ENCODE assay signal across 9 cellular contexts in the genomic region with DNA sequence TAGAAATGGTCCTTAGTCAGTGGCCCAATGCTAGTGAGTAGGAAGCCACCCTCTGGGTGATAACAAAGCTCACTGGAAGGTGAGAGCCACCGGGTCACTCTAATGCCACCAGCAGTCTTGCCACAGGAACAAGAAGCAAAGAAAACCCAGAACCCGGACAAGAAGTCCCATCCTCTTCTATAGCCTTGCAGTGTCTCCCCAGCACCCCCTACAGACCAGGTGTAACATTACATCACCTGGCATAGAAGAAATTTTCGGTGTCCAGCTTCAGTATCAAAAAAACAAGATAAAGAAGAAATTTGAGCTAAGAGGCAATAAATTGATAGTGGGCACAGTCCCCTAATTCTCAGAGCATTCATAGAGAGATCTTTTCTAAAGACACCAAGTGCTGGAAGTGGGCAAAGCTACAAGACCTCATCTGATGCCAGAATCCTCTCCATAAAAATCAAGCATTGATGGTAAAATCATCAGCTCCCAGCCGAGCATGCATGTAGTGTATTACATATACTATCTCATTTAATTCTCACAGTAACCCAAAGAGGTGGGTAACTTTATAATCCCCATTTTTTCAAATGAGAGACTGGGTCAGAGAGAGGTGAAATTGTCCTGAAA.
A peak's percentile ranks its signal among the peaks of the same experiment; 100 is the strongest.
DNase-seq lines count a peak whose midpoint lies in the region; ATAC-seq and FAIRE-seq lines count a peak whose summit lies in the region.
"Had no signal": no experiment of that assay in that cellular context is flagged by ENCODE, and none has a peak within 500 bp of the region (broad histone marks: within the 10 kb centered on the region; RNA-seq: fewer than 3 reads in every experiment).

No MANE protein-coding gene starts in this region.

- H3K27me3 ChIP-seq in small intestine (ENCODE audit: control insufficient read depth in 2 of 2, insufficient read depth in 2 of 2, low read length in 2 of 2): peaks cover 0 to 2% of the 10 kb centered on the region in 2 donors
- H3K27me3 ChIP-seq: SJSA1 had no signal

- intact Hi-C loops in sciatic nerve (cut with DNase I): no loop called here

- no peak for FAIRE-seq in small intestine (lab: Jason Lieb, UNC)

- no peak overlapping the region for H3K27ac ChIP-seq in small intestine (ENCODE audit: low read depth in 1 of 2, low read length in 1 of 2)
- H3K27ac ChIP-seq: SJSA1 had no signal

- DNase-seq in activated naive CD4-positive, alpha-beta T cell treated with Interleukin-2 at 50 U/mL for 16 hours: peak; percentile 13
- DNase-seq in activated naive CD4-positive, alpha-beta T cell (lab: John Stamatoyannopoulos, UW): no peak
- peak; percentile 53 for DNase-seq in NAMALWA (ENCODE audit: low spot score)
- peak; percentile 37 for DNase-seq in ecto neural progenitor cell (ENCODE audit: low spot score)
- peak; percentile 12 for DNase-seq in small intestine
- no peak for DNase-seq in islet precursor cell
- DNase-seq in pons (ENCODE audit: low spot score): no peak
- DNase-seq in sciatic nerve (ENCODE audit: low spot score): no peak

- H3K9me3 ChIP-seq in small intestine (ENCODE audit: control insufficient read depth, low read depth): no peaks in the 10 kb centered on the region
- H3K9me3 ChIP-seq: SJSA1 had no signal

- no peaks in the 10 kb centered on the region for H3K4me1 ChIP-seq in small intestine (ENCODE audit: control insufficient read depth in 2 of 2, insufficient read depth in 1 of 2, low read depth in 1 of 2, low read length in 1 of 2)
- H3K4me1 ChIP-seq: SJSA1 had no signal

- no peaks in the 10 kb centered on the region for H3K36me3 ChIP-seq in small intestine (ENCODE audit: control insufficient read depth in 2 of 2, insufficient read depth in 2 of 2, low read length in 2 of 2)
- H3K36me3 ChIP-seq: SJSA1 had no signal

- ATAC-seq in sciatic nerve: no peak

- WGBS in small intestine, 3 donors: 27 to 42% (median 30%) methylated on average over 4 of the region's 4 CpGs

- no peak overlapping the region for H3K4me3 ChIP-seq in small intestine (ENCODE audit: low read depth in 1 of 2, low read length in 2 of 2)
- H3K4me3 ChIP-seq: SJSA1 had no signal

Comparison
In these comparisons a context has a peak if more than half of its experiments do, and no peak if none do; other contexts are left out.
1. DNase-seq: peak in activated naive CD4-positive, alpha-beta T cell treated with Interleukin-2 at 50 U/mL for 16 hours (single experiment), NAMALWA (single experiment), ecto neural progenitor cell (single experiment) and small intestine (single experiment); none in activated naive CD4-positive, alpha-beta T cell (0 of 4), islet precursor cell (single experiment), pons (single experiment) and sciatic nerve (single experiment).